17 cellular contexts compared by ENCODE assay signal in genomic region chr7:98996162-98996552, GRCh38.
DNase-seq lines count a peak whose midpoint lies in the region; ATAC-seq and TF ChIP-seq lines count a peak whose summit lies in the region.
"Had no signal": no experiment of that assay in that cellular context is flagged by ENCODE, and none has a peak within 500 bp of the region (broad histone marks: within the 10 kb centered on the region; RNA-seq: fewer than 3 reads in every experiment).

No MANE protein-coding gene starts in this region.

- H3K27ac Mint-ChIP-seq in activated naive CD8-positive, alpha-beta T cell treated with anti-CD3 and anti-CD28 coated beads for 36 hours: peak overlapping the region; percentile 50
- peak overlapping the region; percentile 61 for H3K27ac Mint-ChIP-seq in stimulated activated naive CD8-positive, alpha-beta T cell treated with anti-CD3 and anti-CD28 coated beads, Interleukin-15, Interleukin-2, amounts not matched to agents 100 ng/mL and 50 ng/mL, for 24 hours
- H3K27ac Mint-ChIP-seq in type B pancreatic cell (no peak overlapping the region), HFFc6 (no peak overlapping the region)
- H3K27ac Mint-ChIP-seq: activated CD4-positive, alpha-beta T cell treated with anti-CD3 and anti-CD28 coated beads, Interleukin-2, amount 10 ng/mL, durations not matched to agents 24 days and 14 days; activated naive CD4-positive, alpha-beta T cell treated with anti-CD3 and anti-CD28 coated beads, Interleukin-2, amount 10 ng/mL, durations not matched to agents 7 days and 5 days; endodermal cell had no signal

- H3K4me1 Mint-ChIP-seq in activated naive CD8-positive, alpha-beta T cell treated with anti-CD3 and anti-CD28 coated beads for 36 hours: peaks cover 32% of the 10 kb centered on the region
- H3K4me1 Mint-ChIP-seq in stimulated activated naive CD8-positive, alpha-beta T cell treated with anti-CD3 and anti-CD28 coated beads, Interleukin-15, Interleukin-2, amounts not matched to agents 100 ng/mL and 50 ng/mL, for 24 hours (ENCODE audit: low read depth): peaks cover 20% of the 10 kb centered on the region
- H3K4me1 Mint-ChIP-seq in type B pancreatic cell (ENCODE audit: unreplicated experiment): no peaks in the 10 kb centered on the region
- peaks cover 7% of the 10 kb centered on the region for H3K4me1 Mint-ChIP-seq in HFFc6 (ENCODE audit: low read depth)
- H3K4me1 Mint-ChIP-seq: activated naive CD4-positive, alpha-beta T cell treated with anti-CD3 and anti-CD28 coated beads, Interleukin-2, amount 10 ng/mL, durations not matched to agents 7 days and 5 days; endodermal cell; neural crest cell had no signal

- peak; percentile 60 for DNase-seq in activated CD8-positive, alpha-beta memory T cell treated with anti-CD3 and anti-CD28 coated beads for 24 hours
- DNase-seq in activated CD8-positive, alpha-beta memory T cell treated with anti-CD3 and anti-CD28 coated beads, Interleukin-2, amount 50 U/mL, for 4 hours: no peak
- DNase-seq in activated naive CD8-positive, alpha-beta T cell treated with anti-CD3 and anti-CD28 coated beads for 36 hours: peak; percentile 31
- no peak for DNase-seq in HT-29 (ENCODE audit: low spot score)
- no peak for DNase-seq in type B pancreatic cell (ENCODE audit: extremely low spot score, unreplicated experiment)
- DNase-seq in HFFc6: no peak
- DNase-seq: activated CD4-positive, alpha-beta T cell treated with anti-CD3 and anti-CD28 coated beads, Interleukin-2, amount 10 ng/mL, durations not matched to agents 24 days and 14 days; activated naive CD4-positive, alpha-beta T cell treated with anti-CD3 and anti-CD28 coated beads, Interleukin-2, amount 10 ng/mL, durations not matched to agents 7 days and 5 days; CD8-positive, alpha-beta T cell; EL; endodermal cell; stimulated activated naive CD4-positive, alpha-beta T cell had no signal

- H3K9me3 Mint-ChIP-seq in activated naive CD8-positive, alpha-beta T cell treated with anti-CD3 and anti-CD28 coated beads for 36 hours: no peaks in the 10 kb centered on the region
- no peaks in the 10 kb centered on the region for H3K9me3 Mint-ChIP-seq in stimulated activated naive CD8-positive, alpha-beta T cell treated with anti-CD3 and anti-CD28 coated beads, Interleukin-15, Interleukin-2, amounts not matched to agents 100 ng/mL and 50 ng/mL, for 24 hours
- H3K9me3 Mint-ChIP-seq in type B pancreatic cell (no peaks in the 10 kb centered on the region), HFFc6 (no peaks in the 10 kb centered on the region)
- H3K9me3 Mint-ChIP-seq: activated CD4-positive, alpha-beta T cell treated with anti-CD3 and anti-CD28 coated beads, Interleukin-2, amount 10 ng/mL, durations not matched to agents 24 days and 14 days; activated naive CD4-positive, alpha-beta T cell treated with anti-CD3 and anti-CD28 coated beads, Interleukin-2, amount 10 ng/mL, durations not matched to agents 7 days and 5 days; CD8-positive, alpha-beta T cell; endodermal cell; IgD-negative memory B cell; neural crest cell had no signal

- peak overlapping the region; percentile 3 for H3K4me3 Mint-ChIP-seq in activated naive CD8-positive, alpha-beta T cell treated with anti-CD3 and anti-CD28 coated beads for 36 hours
- H3K4me3 Mint-ChIP-seq in stimulated activated naive CD8-positive, alpha-beta T cell treated with anti-CD3 and anti-CD28 coated beads, Interleukin-15, Interleukin-2, amounts not matched to agents 100 ng/mL and 50 ng/mL, for 24 hours: no peak overlapping the region
- H3K4me3 Mint-ChIP-seq in type B pancreatic cell: no peak overlapping the region
- H3K4me3 Mint-ChIP-seq in HFFc6: no peak overlapping the region
- H3K4me3 Mint-ChIP-seq: activated CD4-positive, alpha-beta T cell treated with anti-CD3 and anti-CD28 coated beads, Interleukin-2, amount 10 ng/mL, durations not matched to agents 24 days and 14 days; activated naive CD4-positive, alpha-beta T cell treated with anti-CD3 and anti-CD28 coated beads, Interleukin-2, amount 10 ng/mL, durations not matched to agents 7 days and 5 days; CD8-positive, alpha-beta T cell; endodermal cell; IgD-negative memory B cell; neural crest cell had no signal

- peak; percentile 74 for ATAC-seq in HG03064 (IDR thresholded peaks at IDR 0.05; ENCODE audit: low read depth, unreplicated experiment)
- ATAC-seq: A549; CD8-positive, alpha-beta T cell had no signal

- TF ChIP-seq CTCF in type B pancreatic cell (conservative IDR thresholded peaks at IDR 0.05) (no peak), HFFc6 (IDR thresholded peaks at IDR 0.05) (no peak)

- peaks cover 31% of the 10 kb centered on the region for H3K36me3 Mint-ChIP-seq in activated naive CD8-positive, alpha-beta T cell treated with anti-CD3 and anti-CD28 coated beads for 36 hours
- H3K36me3 Mint-ChIP-seq in stimulated activated naive CD8-positive, alpha-beta T cell treated with anti-CD3 and anti-CD28 coated beads, Interleukin-15, Interleukin-2, amounts not matched to agents 100 ng/mL and 50 ng/mL, for 24 hours (ENCODE audit: low read depth): peaks cover 73% of the 10 kb centered on the region
- H3K36me3 Mint-ChIP-seq in type B pancreatic cell: peaks cover 15% of the 10 kb centered on the region
- H3K36me3 Mint-ChIP-seq in HFFc6 (ENCODE audit: low read depth): peaks cover 21% of the 10 kb centered on the region
- H3K36me3 Mint-ChIP-seq: IgD-negative memory B cell had no signal

- no peaks in the 10 kb centered on the region for H3K27me3 Mint-ChIP-seq in activated naive CD8-positive, alpha-beta T cell treated with anti-CD3 and anti-CD28 coated beads for 36 hours
- no peaks in the 10 kb centered on the region for H3K27me3 Mint-ChIP-seq in stimulated activated naive CD8-positive, alpha-beta T cell treated with anti-CD3 and anti-CD28 coated beads, Interleukin-15, Interleukin-2, amounts not matched to agents 100 ng/mL and 50 ng/mL, for 24 hours
- no peaks in the 10 kb centered on the region for H3K27me3 Mint-ChIP-seq in type B pancreatic cell
- H3K27me3 Mint-ChIP-seq in HFFc6 (ENCODE audit: insufficient read depth): no peaks in the 10 kb centered on the region; the same call in 1 of the 2 replicates
- H3K27me3 Mint-ChIP-seq: activated CD4-positive, alpha-beta T cell treated with anti-CD3 and anti-CD28 coated beads, Interleukin-2, amount 10 ng/mL, durations not matched to agents 24 days and 14 days; activated naive CD4-positive, alpha-beta T cell treated with anti-CD3 and anti-CD28 coated beads, Interleukin-2, amount 10 ng/mL, durations not matched to agents 7 days and 5 days; IgD-negative memory B cell had no signal

Comparison
In these comparisons a context has a peak if more than half of its experiments do, and no peak if none do; other contexts are left out.
1. DNase-seq: peak in activated CD8-positive, alpha-beta memory T cell treated with anti-CD3 and anti-CD28 coated beads for 24 hours (single experiment) and activated naive CD8-positive, alpha-beta T cell treated with anti-CD3 and anti-CD28 coated beads for 36 hours (single experiment); none in activated CD8-positive, alpha-beta memory T cell treated with anti-CD3 and anti-CD28 coated beads, Interleukin-2, amount 50 U/mL, for 4 hours (single experiment), HT-29 (single experiment), type B pancreatic cell (single experiment) and HFFc6 (single experiment).
2. H3K27ac Mint-ChIP-seq: peak in activated naive CD8-positive, alpha-beta T cell treated with anti-CD3 and anti-CD28 coated beads for 36 hours (single experiment) and stimulated activated naive CD8-positive, alpha-beta T cell treated with anti-CD3 and anti-CD28 coated beads, Interleukin-15, Interleukin-2, amounts not matched to agents 100 ng/mL and 50 ng/mL, for 24 hours (single experiment); none in type B pancreatic cell (single experiment) and HFFc6 (single experiment).